In the genomic region with DNA sequence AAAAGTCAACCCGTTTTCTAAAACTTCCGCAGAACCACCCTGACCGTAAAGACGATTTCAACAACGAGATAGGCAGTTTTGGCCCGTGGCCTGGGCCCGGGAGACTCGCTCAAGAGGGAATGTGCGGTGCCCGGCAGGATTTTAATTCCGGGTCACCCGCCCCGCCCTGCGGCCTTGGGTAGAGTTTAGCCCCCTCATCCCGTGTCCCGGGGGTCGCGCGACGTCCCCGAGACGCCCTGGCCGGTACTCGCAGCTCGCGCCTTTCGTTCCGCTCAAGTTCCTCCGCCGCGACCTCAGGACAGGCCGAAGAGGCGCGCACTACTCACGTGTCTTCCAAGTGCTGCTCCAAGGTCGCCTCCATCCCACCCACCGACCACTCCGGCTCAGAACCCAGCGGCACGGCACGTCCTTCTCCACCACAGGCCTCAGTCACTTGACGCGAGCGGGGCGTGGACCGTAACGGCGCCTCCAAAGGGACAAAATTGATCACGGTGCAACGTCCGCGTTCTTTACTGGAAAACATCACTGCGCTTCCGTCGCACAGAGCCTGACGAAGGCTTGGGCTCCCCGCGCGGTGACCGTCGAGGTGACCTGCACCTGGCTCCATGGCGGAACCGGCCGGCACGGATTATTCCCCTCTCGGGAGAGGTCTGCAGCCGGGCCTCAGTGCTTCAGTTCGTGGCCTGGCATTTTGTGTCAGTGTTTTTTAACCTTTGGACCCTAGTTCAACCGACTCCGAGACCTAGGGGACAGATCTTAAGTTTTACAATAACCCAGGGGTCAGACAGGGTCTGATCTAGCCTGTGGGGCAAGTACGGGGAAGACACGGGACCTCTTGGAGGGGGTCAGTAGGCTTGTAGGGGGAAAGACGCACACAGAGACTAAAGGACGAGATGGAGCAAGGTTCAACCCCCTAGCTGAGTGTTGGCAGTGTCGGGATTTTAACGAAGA, we compare ENCODE assay signal across 8 cellular contexts. TPM values are rescaled to one million over a fixed set of nuclear protein-coding genes. Genes with fewer than 3 reads are reported as not detected.
A peak's percentile ranks its signal among the peaks of the same experiment; 100 is the strongest.
DNase-seq lines count a peak whose midpoint lies in the region; TF ChIP-seq lines count a peak whose summit lies in the region.

Gene LAMTOR5 (minus strand): TSS at position 435 of the 951 bp plus-strand sequence. CDS start 74 bp downstream, at position 361.

- H3K27me3 Mint-ChIP-seq in nephron (ENCODE audit: low read depth) = no peaks in the 10 kb centered on the region
- no peaks in the 10 kb centered on the region for H3K27me3 Mint-ChIP-seq in stimulated activated naive CD8-positive, alpha-beta T cell treated with anti-CD3 and anti-CD28 coated beads, Interleukin-15, Interleukin-2, amounts not matched to agents 100 ng/mL and 50 ng/mL, for 24 hours

- H3K27ac Mint-ChIP-seq in nephron = peak within 1 kb of the TSS; percentile 94 to 99 (median 97)
- H3K27ac Mint-ChIP-seq in stimulated activated naive CD8-positive, alpha-beta T cell treated with anti-CD3 and anti-CD28 coated beads, Interleukin-15, Interleukin-2, amounts not matched to agents 100 ng/mL and 50 ng/mL, for 24 hours = peak within 1 kb of the TSS; percentile 95

- H3K4me3 Mint-ChIP-seq in nephron = peak within 1 kb of the TSS; percentile 95 to 99 (median 99)
- H3K4me3 Mint-ChIP-seq in stimulated activated naive CD8-positive, alpha-beta T cell treated with anti-CD3 and anti-CD28 coated beads, Interleukin-15, Interleukin-2, amounts not matched to agents 100 ng/mL and 50 ng/mL, for 24 hours = peak within 1 kb of the TSS; percentile 90

- no peaks in the 10 kb centered on the region for H3K9me3 Mint-ChIP-seq in nephron
- H3K9me3 Mint-ChIP-seq in stimulated activated naive CD8-positive, alpha-beta T cell treated with anti-CD3 and anti-CD28 coated beads, Interleukin-15, Interleukin-2, amounts not matched to agents 100 ng/mL and 50 ng/mL, for 24 hours = no peaks in the 10 kb centered on the region

- H3K4me1 Mint-ChIP-seq in nephron = peaks cover 15% of the 10 kb centered on the region
- H3K4me1 Mint-ChIP-seq in stimulated activated naive CD8-positive, alpha-beta T cell treated with anti-CD3 and anti-CD28 coated beads, Interleukin-15, Interleukin-2, amounts not matched to agents 100 ng/mL and 50 ng/mL, for 24 hours (ENCODE audit: low read depth) = peaks cover 23% of the 10 kb centered on the region

- TF ChIP-seq CTCF in fibroblast of the aortic adventitia (IDR thresholded peaks at IDR 0.05; ENCODE audit: insufficient read depth, low read length) (no peak), nephron (IDR thresholded peaks at IDR 0.05; ENCODE audit: unreplicated experiment in 3 of 3) (no peak)

- peaks cover 13% of the 10 kb centered on the region for H3K36me3 Mint-ChIP-seq in nephron (ENCODE audit: low read depth)
- peaks cover 20% of the 10 kb centered on the region for H3K36me3 Mint-ChIP-seq in stimulated activated naive CD8-positive, alpha-beta T cell treated with anti-CD3 and anti-CD28 coated beads, Interleukin-15, Interleukin-2, amounts not matched to agents 100 ng/mL and 50 ng/mL, for 24 hours (ENCODE audit: low read depth)

- DNase-seq in ELF-1 (ENCODE audit: low read depth, low spot score) (peak; percentile 91), GOT3 (lab: John Stamatoyannopoulos, UW) (peak; percentile 42), LoVo (ENCODE audit: low spot score) (peak; percentile 93), SHP77 (lab: John Stamatoyannopoulos, UW) (peak; percentile 88 to 92), fibroblast of the aortic adventitia (ENCODE audit: low read depth) (peak; percentile 91)
- peak; percentile 96 for DNase-seq in activated effector memory CD4-positive, alpha-beta T cell treated with anti-CD3 and anti-CD28 coated beads, Interleukin-2, amount 50 U/mL, for 16 hours

- H3K4me3 ChIP-seq in fibroblast of the aortic adventitia (ENCODE audit: low read depth, low read length) = peak within 1 kb of the TSS; percentile 99

RNA-seq across cellular contexts. Expression of gene LAMTOR5, which starts in this region (rescaled TPM):
- total RNA-seq in fibroblast of the aortic adventitia (ENCODE audit: low replicate concordance) = 43.3 and 96.5 TPM in 2 replicates

Comparison
In these comparisons a context has a peak if more than half of its experiments do, and no peak if none do; other contexts are left out.
1. Peak in every context shown above with its lines: DNase-seq and H3K4me3 ChIP-seq.
2. DNase-seq: peak in every context shown above with its lines; median percentile 96 in activated effector memory CD4-positive, alpha-beta T cell treated with anti-CD3 and anti-CD28 coated beads, Interleukin-2, amount 50 U/mL, for 16 hours; 93 in LoVo; 91 in ELF-1; 91 in fibroblast of the aortic adventitia; 90 in SHP77; 42 in GOT3.